8 cellular contexts compared by ENCODE assay signal in the genomic region with DNA sequence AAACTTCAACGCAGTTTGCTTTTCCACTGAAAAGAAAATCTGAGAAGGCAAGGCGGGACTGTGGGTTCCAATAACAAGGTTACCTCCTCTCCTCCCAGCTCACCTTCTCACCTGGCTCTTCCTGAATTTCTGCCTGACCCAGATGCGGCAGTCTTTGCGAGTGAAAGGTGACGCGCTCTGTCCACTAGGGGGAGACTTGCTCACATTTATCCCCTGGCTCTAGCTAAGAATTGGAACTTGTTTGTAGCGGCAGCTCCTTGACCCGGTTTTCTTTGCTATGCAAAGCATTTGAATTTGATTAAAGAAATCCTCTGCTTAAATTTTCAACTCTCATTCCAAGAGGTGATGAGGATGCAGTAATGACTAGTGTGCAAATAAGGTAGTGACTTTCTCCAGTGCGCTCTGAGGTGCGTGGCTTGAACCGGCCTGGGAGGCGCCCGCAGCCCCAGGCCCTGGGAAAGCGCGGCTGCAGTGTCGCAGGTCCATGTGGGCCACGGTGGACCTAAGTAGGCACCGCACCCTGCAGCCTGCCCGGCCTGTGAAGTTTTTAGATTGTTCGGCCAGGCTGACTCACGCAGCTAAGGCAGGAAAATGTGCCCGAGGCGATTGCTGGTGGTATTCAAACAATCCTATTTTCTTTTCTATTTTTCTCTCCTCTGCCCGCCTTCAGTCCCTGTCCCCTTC.
A peak's percentile ranks its signal among the peaks of the same experiment; 100 is the strongest.
DNase-seq lines count a peak whose midpoint lies in the region; ATAC-seq and TF ChIP-seq lines count a peak whose summit lies in the region.

No MANE protein-coding gene starts in this region.

- POLR2A ChIA-PET in CD4-positive, alpha-beta memory T cell (lab: Charles Lee; ENCODE audit: partially characterized antibody): no interaction called here
- POLR2A ChIA-PET in WTC11 (lab: Charles Lee): no interaction called here

- no peak overlapping the region for H3K27ac Mint-ChIP-seq in CD4-positive, alpha-beta memory T cell
- no peak overlapping the region for H3K27ac Mint-ChIP-seq in WTC11

- CTCF ChIA-PET in CD4-positive, alpha-beta memory T cell (lab: Charles Lee; ENCODE audit: partially characterized antibody): interaction anchor here (1.0 to 1.5 kb wide), 8 partner anchors 8 to 1199 kb away, joined by 3 to 5 read pairs (median 4); no protein-coding TSS in a partner anchor
- CTCF ChIA-PET in WTC11 (lab: Charles Lee): interaction anchor here (0.5 to 2.2 kb wide), 68 partner anchors 10 to 1303 kb away, joined by 3 to 44 read pairs (median 4); no protein-coding TSS in a partner anchor

- peak overlapping the region in 7 of 8 donors; percentile 12 to 77 (median 51) for H3K4me3 Mint-ChIP-seq in CD4-positive, alpha-beta memory T cell
- H3K4me3 Mint-ChIP-seq in WTC11: peak overlapping the region; percentile 59

- no peaks in the 10 kb centered on the region for H3K27me3 ChIP-seq in CD4-positive, alpha-beta memory T cell (ENCODE audit: insufficient read depth, low read length)
- no peaks in the 10 kb centered on the region for H3K27me3 ChIP-seq in colonic mucosa

- peak; percentile 86 for TF ChIP-seq CTCF in WTC11 (IDR thresholded peaks at IDR 0.05)
- peak; percentile 80 for TF ChIP-seq CTCF in colonic mucosa (IDR thresholded peaks at IDR 0.05)

- DNase-seq in CD4-positive, alpha-beta memory T cell: peak in 4 of 5 donors; percentile 23 to 36 (median 34)
- DNase-seq in NCI-H2171 treated with DMSO at 0.1 percent for 48 hours (lab: John Stamatoyannopoulos, UW) (peak; percentile 70), WTC11 (ENCODE audit: low spot score) (peak; percentile 74), colonic mucosa (peak; percentile 67), kidney tubule cell (ENCODE audit: low spot score) (peak; percentile 80)
- peak in 2 of 3 donors; percentile 10 to 22 for DNase-seq in stimulated activated CD4-positive, alpha-beta T cell treated with anti-CD3 and anti-CD28 coated beads, TNF-alpha, amount 100 ng/mL, for 48 hours (ENCODE audit: low read depth in 3 of 3)

- no peaks in the 10 kb centered on the region for H3K36me3 ChIP-seq in CD4-positive, alpha-beta memory T cell (ENCODE audit: insufficient read depth, low read length)
- H3K36me3 ChIP-seq in colonic mucosa: no peaks in the 10 kb centered on the region

- H3K9ac ChIP-seq in colonic mucosa (ENCODE audit: low read depth in 2 of 2, low read length in 2 of 2): no peak overlapping the region

- H3K27me3 Mint-ChIP-seq in CD4-positive, alpha-beta memory T cell: peaks cover 6 to 11% of the 10 kb centered on the region in 2 donors
- H3K27me3 Mint-ChIP-seq in WTC11 (ENCODE audit: low read depth): no peaks in the 10 kb centered on the region

- no peaks in the 10 kb centered on the region for H3K9me3 ChIP-seq in CD4-positive, alpha-beta memory T cell (ENCODE audit: control insufficient read depth in 1 of 2, low read length in 2 of 2)
- H3K9me3 ChIP-seq in colonic mucosa: no peaks in the 10 kb centered on the region

- H3K36me3 Mint-ChIP-seq in CD4-positive, alpha-beta memory T cell: no peaks in the 10 kb centered on the region
- no peaks in the 10 kb centered on the region for H3K36me3 Mint-ChIP-seq in WTC11

- H3K4me3 ChIP-seq in CD4-positive, alpha-beta memory T cell (ENCODE audit: low read length in 2 of 2): no peak overlapping the region
- no peak overlapping the region for H3K4me3 ChIP-seq in colonic mucosa

- intact Hi-C loops in CD4-positive, alpha-beta memory T cell (cut with micrococcal nuclease): loop anchor here (5.0 kb wide), 1 partner anchor 1201 kb away; no protein-coding TSS in a partner anchor
- intact Hi-C loops in colonic mucosa (cut with DNase I): no loop called here

- H3K4me1 Mint-ChIP-seq in CD4-positive, alpha-beta memory T cell: peaks cover 4 to 5% (median 5%) of the 10 kb centered on the region in 4 donors
- peaks cover 6% of the 10 kb centered on the region for H3K4me1 Mint-ChIP-seq in WTC11

- no peaks in the 10 kb centered on the region for H3K9me3 Mint-ChIP-seq in CD4-positive, alpha-beta memory T cell
- no peaks in the 10 kb centered on the region for H3K9me3 Mint-ChIP-seq in WTC11

- peak; percentile 73 for ATAC-seq in GM19324 (IDR thresholded peaks at IDR 0.05; ENCODE audit: low FRiP score, unreplicated experiment)
- peak; percentile 88 for ATAC-seq in HG03280 (IDR thresholded peaks at IDR 0.05; ENCODE audit: unreplicated experiment)
- peak; percentile 97 for ATAC-seq in WTC11

- no peak overlapping the region for H3K27ac ChIP-seq in CD4-positive, alpha-beta memory T cell (ENCODE audit: low read depth, low read length)
- H3K27ac ChIP-seq in colonic mucosa: no peak overlapping the region

- H3K4me1 ChIP-seq in CD4-positive, alpha-beta memory T cell (ENCODE audit: insufficient read depth, low read length): no peaks in the 10 kb centered on the region
- H3K4me1 ChIP-seq in colonic mucosa: no peaks in the 10 kb centered on the region

TF ChIP-seq in WTC11, 78 proteins besides CTCF, POLR2A, EP300 and RAD21:
- TF ChIP-seq, protein P1, sequence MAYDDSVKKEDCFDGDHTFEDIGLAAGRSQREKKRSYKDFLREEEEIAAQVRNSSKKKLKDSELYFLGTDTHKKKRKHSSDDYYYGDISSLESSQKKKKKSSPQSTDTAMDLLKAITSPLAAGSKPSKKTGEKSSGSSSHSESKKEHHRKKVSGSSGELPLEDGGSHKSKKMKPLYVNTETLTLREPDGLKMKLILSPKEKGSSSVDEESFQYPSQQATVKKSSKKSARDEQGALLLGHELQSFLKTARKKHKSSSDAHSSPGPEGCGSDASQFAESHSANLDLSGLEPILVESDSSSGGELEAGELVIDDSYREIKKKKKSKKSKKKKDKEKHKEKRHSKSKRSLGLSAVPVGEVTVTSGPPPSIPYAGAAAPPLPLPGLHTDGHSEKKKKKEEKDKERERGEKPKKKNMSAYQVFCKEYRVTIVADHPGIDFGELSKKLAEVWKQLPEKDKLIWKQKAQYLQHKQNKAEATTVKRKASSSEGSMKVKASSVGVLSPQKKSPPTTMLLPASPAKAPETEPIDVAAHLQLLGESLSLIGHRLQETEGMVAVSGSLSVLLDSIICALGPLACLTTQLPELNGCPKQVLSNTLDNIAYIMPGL (CRISPR knock-in tag; IDR thresholded peaks at IDR 0.05): 0 out of 2 replicates have a peak, but pooled peaks have one; percentile 35
- TF ChIP-seq, protein P2, sequence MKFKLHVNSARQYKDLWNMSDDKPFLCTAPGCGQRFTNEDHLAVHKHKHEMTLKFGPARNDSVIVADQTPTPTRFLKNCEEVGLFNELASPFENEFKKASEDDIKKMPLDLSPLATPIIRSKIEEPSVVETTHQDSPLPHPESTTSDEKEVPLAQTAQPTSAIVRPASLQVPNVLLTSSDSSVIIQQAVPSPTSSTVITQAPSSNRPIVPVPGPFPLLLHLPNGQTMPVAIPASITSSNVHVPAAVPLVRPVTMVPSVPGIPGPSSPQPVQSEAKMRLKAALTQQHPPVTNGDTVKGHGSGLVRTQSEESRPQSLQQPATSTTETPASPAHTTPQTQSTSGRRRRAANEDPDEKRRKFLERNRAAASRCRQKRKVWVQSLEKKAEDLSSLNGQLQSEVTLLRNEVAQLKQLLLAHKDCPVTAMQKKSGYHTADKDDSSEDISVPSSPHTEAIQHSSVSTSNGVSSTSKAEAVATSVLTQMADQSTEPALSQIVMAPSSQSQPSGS (CRISPR knock-in tag; IDR thresholded peaks at IDR 0.05; ENCODE audit: borderline replicate concordance, low read depth): no peak

Comparison
In these comparisons a context has a peak if more than half of its experiments do, and no peak if none do; other contexts are left out.
1. DNase-seq: peak in every context shown above with its lines; median percentile 80 in kidney tubule cell; 74 in WTC11; 70 in NCI-H2171 treated with DMSO at 0.1 percent for 48 hours; 67 in colonic mucosa; 34 in CD4-positive, alpha-beta memory T cell; 16 in stimulated activated CD4-positive, alpha-beta T cell treated with anti-CD3 and anti-CD28 coated beads, TNF-alpha, amount 100 ng/mL, for 48 hours.